1 cellular context compared by ENCODE assay signal in genomic region chr18:36269157-36269556, GRCh38.
TF ChIP-seq lines count a peak whose summit lies in the region.

No MANE protein-coding gene starts in this region.

TF ChIP-seq in IMR-90, 13 proteins besides CTCF, POLR2A, EP300 and RAD21 (continued from another document):
- TF ChIP-seq, protein P1, sequence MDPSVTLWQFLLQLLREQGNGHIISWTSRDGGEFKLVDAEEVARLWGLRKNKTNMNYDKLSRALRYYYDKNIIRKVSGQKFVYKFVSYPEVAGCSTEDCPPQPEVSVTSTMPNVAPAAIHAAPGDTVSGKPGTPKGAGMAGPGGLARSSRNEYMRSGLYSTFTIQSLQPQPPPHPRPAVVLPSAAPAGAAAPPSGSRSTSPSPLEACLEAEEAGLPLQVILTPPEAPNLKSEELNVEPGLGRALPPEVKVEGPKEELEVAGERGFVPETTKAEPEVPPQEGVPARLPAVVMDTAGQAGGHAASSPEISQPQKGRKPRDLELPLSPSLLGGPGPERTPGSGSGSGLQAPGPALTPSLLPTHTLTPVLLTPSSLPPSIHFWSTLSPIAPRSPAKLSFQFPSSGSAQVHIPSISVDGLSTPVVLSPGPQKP (IDR thresholded peaks at IDR 0.05; ENCODE audit: borderline replicate concordance, low read depth, low read length), result no peak
- TF ChIP-seq CHD1 (IDR thresholded peaks at IDR 0.05; ENCODE audit: low read depth, low read length) (no peak), CEBPB (IDR thresholded peaks at IDR 0.05; ENCODE audit: low read depth, low read length) (no peak), FOS (IDR thresholded peaks at IDR 0.05; ENCODE audit: low read depth, low read length) (no peak), RFX5 (IDR thresholded peaks at IDR 0.05; ENCODE audit: low read depth, low read length) (no peak)
- TF ChIP-seq, protein P2, sequence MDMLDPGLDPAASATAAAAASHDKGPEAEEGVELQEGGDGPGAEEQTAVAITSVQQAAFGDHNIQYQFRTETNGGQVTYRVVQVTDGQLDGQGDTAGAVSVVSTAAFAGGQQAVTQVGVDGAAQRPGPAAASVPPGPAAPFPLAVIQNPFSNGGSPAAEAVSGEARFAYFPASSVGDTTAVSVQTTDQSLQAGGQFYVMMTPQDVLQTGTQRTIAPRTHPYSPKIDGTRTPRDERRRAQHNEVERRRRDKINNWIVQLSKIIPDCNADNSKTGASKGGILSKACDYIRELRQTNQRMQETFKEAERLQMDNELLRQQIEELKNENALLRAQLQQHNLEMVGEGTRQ (IDR thresholded peaks at IDR 0.05; ENCODE audit: low read depth, low read length), result no peak
TF ChIP-seq in IMR-90: peak in this region for 0.
